In the genomic region with DNA sequence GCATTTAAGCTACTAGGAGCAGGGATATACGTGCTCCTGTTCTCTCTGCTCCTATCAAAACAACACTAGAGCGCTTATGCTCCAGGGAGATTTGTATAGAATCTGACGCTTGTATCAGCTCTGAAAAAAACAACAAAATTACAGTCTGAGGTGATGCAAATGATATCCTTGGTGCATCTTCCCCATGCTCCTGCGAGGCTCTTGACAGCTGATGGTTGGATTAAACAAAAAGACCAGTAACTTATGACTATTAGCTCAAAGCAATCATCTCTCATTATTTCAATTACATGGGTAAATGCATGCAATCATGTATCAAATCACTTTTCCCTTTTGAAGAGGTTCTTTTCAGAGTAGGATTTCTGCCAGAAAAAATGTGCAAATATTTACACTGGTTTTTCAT, we compare ENCODE assay signal across 23 cellular contexts.
DNase-seq lines count a peak whose midpoint lies in the region; ATAC-seq and TF ChIP-seq lines count a peak whose summit lies in the region.
"Had no signal": no experiment of that assay in that cellular context is flagged by ENCODE, and none has a peak within 500 bp of the region (broad histone marks: within the 10 kb centered on the region; RNA-seq: fewer than 3 reads in every experiment).

No MANE protein-coding gene starts in this region.

- H3K4me1 ChIP-seq in RWPE2 (ENCODE audit: insufficient read depth, poor library complexity, severe bottlenecking) (peaks cover 21% of the 10 kb centered on the region), prostate gland (replicated peaks) (no peaks in the 10 kb centered on the region)
- H3K4me1 ChIP-seq: A549, neural progenitor cell had no signal

- ATAC-seq in RWPE2 (ENCODE audit: low read depth) (peak; percentile 7; the same call in 2 of the 3 replicates), GM19324 (IDR thresholded peaks at IDR 0.05; ENCODE audit: low FRiP score, unreplicated experiment) (no peak)
- ATAC-seq: A549; activated naive CD8-positive, alpha-beta T cell treated with anti-CD3 and anti-CD28 coated beads, Interleukin-2, amount 50 U/mL, for 24 hours; left lobe of liver; right cardiac atrium had no signal

- no peak for TF ChIP-seq POLR2A in prostate gland (IDR thresholded peaks at IDR 0.05)

- H3K9me3 ChIP-seq in RWPE2 (ENCODE audit: severe bottlenecking) = no peaks in the 10 kb centered on the region
- no peaks in the 10 kb centered on the region for H3K9me3 ChIP-seq in prostate gland
- H3K9me3 ChIP-seq: A549, tibial nerve had no signal

- H3K4me3 ChIP-seq in RWPE2 (ENCODE audit: severe bottlenecking) (no peak overlapping the region), prostate gland (no peak overlapping the region)
- H3K4me3 ChIP-seq: A549, neural progenitor cell, tibial nerve had no signal

- H3K36me3 ChIP-seq in RWPE2 (ENCODE audit: low read depth) (no peaks in the 10 kb centered on the region), prostate gland (no peaks in the 10 kb centered on the region)
- H3K36me3 ChIP-seq: neural progenitor cell, tibial nerve had no signal

- 39% methylated on average over 4 of the region's 4 CpGs for WGBS in prostate gland

- peak; percentile 99 for DNase-seq in COR-L47 (lab: John Stamatoyannopoulos, UW)
- peak; percentile 96 for DNase-seq in NCI-H1436 (lab: John Stamatoyannopoulos, UW)
- peak; percentile 99 for DNase-seq in NCI-H2171 treated with DMSO at 0.1 percent for 48 hours (lab: John Stamatoyannopoulos, UW)
- no peak for DNase-seq in RWPE2 (ENCODE audit: low spot score)
- no peak for DNase-seq in dermis blood vessel endothelial cell
- DNase-seq in prostate gland (ENCODE audit: low spot score) = no peak
- no peak for DNase-seq in occipital lobe (lab: John Stamatoyannopoulos, UW)
- DNase-seq: activated CD4-positive, alpha-beta T cell treated with anti-CD3 and anti-CD28 coated beads for 4 hours; activated naive CD8-positive, alpha-beta T cell treated with anti-CD3 and anti-CD28 coated beads, Interleukin-2, amount 50 U/mL, for 24 hours; C1 segment of cervical spinal cord; DND-41; dorsolateral prefrontal cortex; erythroblast; H7; NCI-H526 treated with DMSO at 0.1 percent for 48 hours; right cardiac atrium; stimulated activated naive CD4-positive, alpha-beta T cell; SW 1271 had no signal

- H3K27ac ChIP-seq in RWPE2 (ENCODE audit: poor library complexity, severe bottlenecking) (no peak overlapping the region), prostate gland (no peak overlapping the region)
- H3K27ac ChIP-seq: A549, neural progenitor cell, tibial nerve had no signal

- TF ChIP-seq CTCF in RWPE2 (IDR thresholded peaks at IDR 0.05; ENCODE audit: poor library complexity, severe bottlenecking) (no peak), prostate gland (IDR thresholded peaks at IDR 0.05) (no peak)

- H3K27me3 ChIP-seq in RWPE2 (ENCODE audit: insufficient read depth, poor library complexity, severe bottlenecking) = peaks cover 2% of the 10 kb centered on the region
- no peaks in the 10 kb centered on the region for H3K27me3 ChIP-seq in prostate gland (replicated peaks; ENCODE audit: insufficient read depth)
- H3K27me3 ChIP-seq: dorsolateral prefrontal cortex, neural progenitor cell, tibial nerve had no signal

- intact Hi-C loops in prostate gland (cut with DNase I) = no loop called here

Comparison
In these comparisons a context has a peak if more than half of its experiments do, and no peak if none do; other contexts are left out.
1. DNase-seq: peak in COR-L47 (single experiment), NCI-H1436 (single experiment) and NCI-H2171 treated with DMSO at 0.1 percent for 48 hours (single experiment); none in RWPE2 (single experiment), dermis blood vessel endothelial cell (single experiment), prostate gland (single experiment) and occipital lobe (single experiment).